In the genomic region with DNA sequence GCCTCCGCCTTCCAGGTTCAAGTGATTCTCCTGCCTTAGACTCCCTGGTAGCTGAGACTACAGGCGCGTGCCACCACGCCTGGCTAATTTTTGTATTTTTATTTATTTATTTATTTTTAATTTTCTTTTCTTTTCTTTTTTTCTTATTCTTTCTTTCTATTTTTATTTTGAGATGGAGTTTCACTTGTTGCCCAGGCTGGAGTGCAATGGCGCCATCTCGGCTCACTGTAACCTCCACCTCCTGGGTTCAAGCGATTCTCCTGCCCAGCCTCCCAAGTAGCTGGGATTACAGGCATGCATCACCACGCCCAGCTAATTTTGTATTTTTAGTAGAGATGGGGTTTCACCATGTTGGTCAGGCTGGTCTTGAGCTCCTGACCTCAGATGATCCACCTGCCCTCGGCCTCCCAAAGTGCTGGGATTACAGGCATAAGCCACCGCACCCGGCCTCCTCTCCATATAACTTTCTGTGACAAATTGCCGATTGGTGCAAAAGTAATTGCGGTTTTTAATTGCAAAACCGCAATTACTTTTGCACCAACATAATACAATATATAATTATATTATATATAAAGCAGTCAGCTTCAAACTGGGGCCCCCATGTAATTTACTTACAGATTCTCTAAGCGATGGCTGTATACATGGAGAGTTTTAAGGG, we compare ENCODE assay signal across 1 cellular context. TPM values are rescaled to one million over a fixed set of nuclear protein-coding genes. Genes with fewer than 3 reads are reported as not detected.
"Had no signal": no experiment of that assay in that cellular context is flagged by ENCODE, and none has a peak within 500 bp of the region (broad histone marks: within the 10 kb centered on the region; RNA-seq: fewer than 3 reads in every experiment).

No MANE protein-coding gene starts in this region.

RNA-seq across cellular contexts. Expression of a gene that starts 44.5 kb away (rescaled TPM):
- total RNA-seq: activated CD8-positive, alpha-beta T cell treated with anti-CD3 and anti-CD28 coated beads, Interleukin-2, amount 10 ng/mL, durations not matched to agents 7 days and 5 days had no signal
